Comparison of ENCODE assay signal across 8 cellular contexts in genomic region chr19:660793-661426, GRCh38. TPM values are rescaled to one million over a fixed set of nuclear protein-coding genes. Genes with fewer than 3 reads are reported as not detected.
A peak's percentile ranks its signal among the peaks of the same experiment; 100 is the strongest.
DNase-seq lines count a peak whose midpoint lies in the region; ATAC-seq and TF ChIP-seq lines count a peak whose summit lies in the region.

No MANE protein-coding gene starts in this region.

- H4K20me1 ChIP-seq in PC-9 (ENCODE audit: insufficient read depth) (peaks cover 60% of the 10 kb centered on the region), osteoblast (ENCODE audit: insufficient read depth, low read length) (peaks cover 55% of the 10 kb centered on the region)

- POLR2A ChIA-PET in PC-9 (lab: Charles Lee; ENCODE audit: unreplicated experiment), result no interaction called here

- peak; percentile 31 for DNase-seq in COLO668 (lab: John Stamatoyannopoulos, UW; ENCODE audit: unreplicated experiment)
- no peak for DNase-seq in PC-9
- no peak for DNase-seq in epithelial cell of esophagus (ENCODE audit: low read depth)
- no peak for DNase-seq in osteoblast (ENCODE audit: insufficient read length, low spot score, missing footprints)
- no peak for DNase-seq in NK-92 (lab: John Stamatoyannopoulos, UW; ENCODE audit: unreplicated experiment)
- DNase-seq in GM10266 (ENCODE audit: extremely low spot score), result no peak
- DNase-seq in KBM-7, result no peak

- no peaks in the 10 kb centered on the region for H3K27me3 ChIP-seq in PC-9 (ENCODE audit: insufficient read depth, low read depth)
- H3K27me3 ChIP-seq in osteoblast (ENCODE audit: insufficient read depth, low read length), result no peaks in the 10 kb centered on the region

- in situ Hi-C loops in KBM-7 (cut with MboI; ENCODE audit: low pct_unique_long_range_greater_than_20kb, low sequenced_read_pairs), result no loop called here

- H3K4me3 ChIP-seq in PC-9 (peak overlapping the region; percentile 99), epithelial cell of esophagus (ENCODE audit: low read length) (peak overlapping the region; percentile 81), osteoblast (ENCODE audit: insufficient read depth, low read length) (peak overlapping the region; percentile 84)

- H3K27ac ChIP-seq in PC-9 (no peak overlapping the region), osteoblast (ENCODE audit: low read depth, low read length) (peak overlapping the region; percentile 72)

- H3K9me3 ChIP-seq in PC-9 (ENCODE audit: insufficient read depth, low read depth), result no peaks in the 10 kb centered on the region
- no peaks in the 10 kb centered on the region for H3K9me3 ChIP-seq in osteoblast (ENCODE audit: low read depth, low read length)

- CTCF ChIA-PET in PC-9 (lab: Charles Lee), result interaction anchor here (0.6 kb wide), 1 partner anchor 12 kb away, joined by 3 read pairs; no protein-coding TSS in a partner anchor

- H3K4me1 ChIP-seq in PC-9 (replicated peaks; ENCODE audit: insufficient read depth), result peaks cover 14% of the 10 kb centered on the region
- peaks cover 23% of the 10 kb centered on the region for H3K4me1 ChIP-seq in osteoblast (ENCODE audit: insufficient read depth, low read length)

- H2AFZ ChIP-seq in PC-9, result no peak overlapping the region
- H2AFZ ChIP-seq in osteoblast (ENCODE audit: low read length), result no peak overlapping the region

- H3K36me3 ChIP-seq in PC-9 (ENCODE audit: low read depth), result 0 out of 2 replicates have a peak, but pooled peaks cover 4% of the 10 kb centered on the region
- no peaks in the 10 kb centered on the region for H3K36me3 ChIP-seq in osteoblast (ENCODE audit: insufficient read depth, low read length)

- no TSS peak for BruUV-seq in PC-9 (replicated peaks; lab: Mats Ljungman, UMichigan)

- TF ChIP-seq CTCF in PC-9 (conservative IDR thresholded peaks at IDR 0.05) (no peak), epithelial cell of esophagus (IDR thresholded peaks at IDR 0.05; ENCODE audit: insufficient read depth, low read depth, low read length, missing control alignments) (no peak), osteoblast (IDR thresholded peaks at IDR 0.05; ENCODE audit: extremely low read depth, low read depth, low read length) (no peak), GM10266 (IDR thresholded peaks at IDR 0.05; ENCODE audit: control insufficient read depth, insufficient read depth, low read depth, missing control alignments) (no peak)

- no peaks in the 10 kb centered on the region for H3K9me2 ChIP-seq in PC-9 (ENCODE audit: insufficient read depth)

- no peak for ATAC-seq in HG03565 (IDR thresholded peaks at IDR 0.05; ENCODE audit: unreplicated experiment)

- intact Hi-C loops in PC-9 (cut with micrococcal nuclease; ENCODE audit: unreplicated experiment), result loop anchor here (5.0 to 10.0 kb wide), 3 partner anchors 74 to 264 kb away; partner anchors contain the start of genes ARID3A, HCN2 and MISP

- H3K4me2 ChIP-seq in PC-9 (peak overlapping the region; percentile 100), osteoblast (ENCODE audit: insufficient read depth, low read length) (peak overlapping the region; percentile 95)

- H3K79me2 ChIP-seq in PC-9 (ENCODE audit: low read depth) (peaks cover 70% of the 10 kb centered on the region), osteoblast (ENCODE audit: insufficient read depth, low read length) (peaks cover 70% of the 10 kb centered on the region)

- peaks cover 11% of the 10 kb centered on the region for H3F3A ChIP-seq in PC-9 (ENCODE audit: insufficient read depth, low read depth)

RNA-seq across cellular contexts. Expression of gene RNF126, which starts 2.1 kb away (rescaled TPM):
- total RNA-seq in PC-9 (2021) (54.4 and 63.7 TPM in 2 replicates), osteoblast (29.8 and 38.7 TPM in 2 replicates)

RNA-seq across cellular contexts. Expression of gene FSTL3, which starts 15.3 kb away (rescaled TPM):
- total RNA-seq in PC-9 (2021), result 40.9 and 85.1 TPM in 2 replicates
- 32.7 and 52.1 TPM in 2 replicates for total RNA-seq in osteoblast

RNA-seq across cellular contexts. Expression of gene FGF22, which starts 21.2 kb away (rescaled TPM):
- total RNA-seq in PC-9 (2021) (0.35 TPM in 1 of 2 replicates, not detected in the other), osteoblast (not detected in 2 replicates)

RNA-seq across cellular contexts. Expression of gene POLRMT, which starts 27.6 kb away (rescaled TPM):
- total RNA-seq in PC-9 (2021), result 46.4 and 57.1 TPM in 2 replicates
- 16.6 and 18.6 TPM in 2 replicates for total RNA-seq in osteoblast

RNA-seq across cellular contexts. Expression of gene PRSS57, which starts 34.3 kb away (rescaled TPM):
- not detected in 2 replicates for total RNA-seq in PC-9 (2021)
- not detected in 2 replicates for total RNA-seq in osteoblast
